12 cellular contexts compared by ENCODE assay signal in genomic region chr11:132942611-132943324, GRCh38.
DNase-seq lines count a peak whose midpoint lies in the region; ATAC-seq and TF ChIP-seq lines count a peak whose summit lies in the region.
"Had no signal": no experiment of that assay in that cellular context is flagged by ENCODE, and none has a peak within 500 bp of the region (broad histone marks: within the 10 kb centered on the region; RNA-seq: fewer than 3 reads in every experiment).

No MANE protein-coding gene starts in this region.

- H3K36me3 Mint-ChIP-seq in neural crest cell (ENCODE audit: low read depth) = no peaks in the 10 kb centered on the region
- no peaks in the 10 kb centered on the region for H3K36me3 Mint-ChIP-seq in activated CD8-positive, alpha-beta T cell treated with anti-CD3 and anti-CD28 coated beads for 36 hours (ENCODE audit: low read depth)
- H3K36me3 Mint-ChIP-seq: CD4-positive, alpha-beta memory T cell had no signal

- CTCF ChIA-PET in AG04449 (lab: Yijun Ruan, JAX) = interaction anchor here (1.0 to 4.1 kb wide), 30 partner anchors 8 to 1075 kb away, joined by 3 to 52 read pairs (median 6); no protein-coding TSS in a partner anchor
- CTCF ChIA-PET in activated CD8-positive, alpha-beta T cell treated with anti-CD3 and anti-CD28 coated beads for 36 hours (lab: Charles Lee) = interaction anchor here (1.3 to 1.7 kb wide), 2 partner anchors 18 to 26 kb away, joined by 3 to 6 read pairs; no protein-coding TSS in a partner anchor

- H3K4me3 ChIP-seq in AG04449 (ENCODE audit: low read depth, low read length) (peak overlapping the region; percentile 66), HUES48 (ENCODE audit: low read depth, low read length) (peak overlapping the region; percentile 85), endocrine pancreas (ENCODE audit: control insufficient read depth, insufficient read depth, low read length) (peak overlapping the region; percentile 52)

- H3K27me3 Mint-ChIP-seq in neural crest cell (ENCODE audit: low read depth) = peaks cover 39% of the 10 kb centered on the region
- H3K27me3 Mint-ChIP-seq in activated CD8-positive, alpha-beta T cell treated with anti-CD3 and anti-CD28 coated beads for 36 hours = peaks cover 31% of the 10 kb centered on the region

- H3K27ac ChIP-seq in HUES48 (ENCODE audit: low read depth, low read length) = no peak overlapping the region

- peaks cover 41% of the 10 kb centered on the region for H3K27me3 ChIP-seq in HUES48 (ENCODE audit: control insufficient read depth, insufficient read depth, low read length)
- H3K27me3 ChIP-seq in endocrine pancreas (ENCODE audit: control insufficient read depth, insufficient read depth, low read length) = no peaks in the 10 kb centered on the region

- no peaks in the 10 kb centered on the region for H3K36me3 ChIP-seq in HUES48 (ENCODE audit: control insufficient read depth, insufficient read depth, low read length)
- H3K36me3 ChIP-seq in endocrine pancreas (ENCODE audit: control insufficient read depth, insufficient read depth, low read length) = no peaks in the 10 kb centered on the region

- H3K9me3 Mint-ChIP-seq in neural crest cell = no peaks in the 10 kb centered on the region
- H3K9me3 Mint-ChIP-seq in activated CD8-positive, alpha-beta T cell treated with anti-CD3 and anti-CD28 coated beads for 36 hours = no peaks in the 10 kb centered on the region
- H3K9me3 Mint-ChIP-seq: activated T-cell treated with anti-CD3 and anti-CD28 coated beads, Interleukin-2, amount 50 U/mL, for 24 hours had no signal

- H3K9me3 ChIP-seq in HUES48 (ENCODE audit: control insufficient read depth, insufficient read depth, low read length) (no peaks in the 10 kb centered on the region), endocrine pancreas (ENCODE audit: control insufficient read depth, low read length) (no peaks in the 10 kb centered on the region)

- H3K9ac ChIP-seq in HUES48 (ENCODE audit: low read depth, low read length) (no peak overlapping the region), endocrine pancreas (ENCODE audit: control insufficient read depth, insufficient read depth, low read length) (peak overlapping the region; percentile 73)

- DNase-seq in AG04449 (ENCODE audit: low read depth, low spot score) (no peak), neural crest cell (ENCODE audit: low read depth, low spot score) (peak; percentile 23), pons (ENCODE audit: low spot score) (no peak), kidney tubule cell (ENCODE audit: low spot score) (no peak), HCEC 1CT (no peak)
- no peak for DNase-seq in activated CD8-positive, alpha-beta T cell treated with anti-CD3 and anti-CD28 coated beads for 36 hours
- DNase-seq: activated T-cell treated with anti-CD3 and anti-CD28 coated beads, Interleukin-2, amount 50 U/mL, for 24 hours; CD4-positive, alpha-beta memory T cell; cortex of kidney; NCI-H187 had no signal

- peak overlapping the region; percentile 88 for H3K4me3 Mint-ChIP-seq in neural crest cell
- H3K4me3 Mint-ChIP-seq in activated CD8-positive, alpha-beta T cell treated with anti-CD3 and anti-CD28 coated beads for 36 hours = no peak overlapping the region
- H3K4me3 Mint-ChIP-seq: activated T-cell treated with anti-CD3 and anti-CD28 coated beads, Interleukin-2, amount 50 U/mL, for 24 hours had no signal

- H3K27ac Mint-ChIP-seq in neural crest cell (ENCODE audit: unreplicated experiment) = no peak overlapping the region
- H3K27ac Mint-ChIP-seq in activated CD8-positive, alpha-beta T cell treated with anti-CD3 and anti-CD28 coated beads for 36 hours = no peak overlapping the region
- H3K27ac Mint-ChIP-seq: activated T-cell treated with anti-CD3 and anti-CD28 coated beads, Interleukin-2, amount 50 U/mL, for 24 hours; CD4-positive, alpha-beta memory T cell had no signal

- intact Hi-C loops in activated CD8-positive, alpha-beta T cell treated with anti-CD3 and anti-CD28 coated beads for 36 hours (cut with micrococcal nuclease) = no loop called here

- TF ChIP-seq CTCF in AG04449 (IDR thresholded peaks at IDR 0.05; ENCODE audit: insufficient read depth, low read length, missing control alignments) = peak; percentile 19
- peak; percentile 44 for TF ChIP-seq CTCF in neural crest cell (conservative IDR thresholded peaks at IDR 0.05)
- TF ChIP-seq CTCF in activated CD8-positive, alpha-beta T cell treated with anti-CD3 and anti-CD28 coated beads for 36 hours (IDR thresholded peaks at IDR 0.05) = no peak

- H3K4me1 Mint-ChIP-seq in neural crest cell = peaks cover 18% of the 10 kb centered on the region
- peaks cover 6% of the 10 kb centered on the region for H3K4me1 Mint-ChIP-seq in activated CD8-positive, alpha-beta T cell treated with anti-CD3 and anti-CD28 coated beads for 36 hours (ENCODE audit: low read depth)

- POLR2A ChIA-PET in AG04449 (lab: Yijun Ruan, JAX) = interaction anchor here (0.9 to 1.3 kb wide), 2 partner anchors 68 to 366 kb away, joined by 4 to 5 read pairs; no protein-coding TSS in a partner anchor
- POLR2A ChIA-PET in activated CD8-positive, alpha-beta T cell treated with anti-CD3 and anti-CD28 coated beads for 36 hours (lab: Charles Lee) = no interaction called here

- peaks cover 7% of the 10 kb centered on the region; the same call in 1 of the 2 replicates for H3K4me1 ChIP-seq in HUES48 (ENCODE audit: control insufficient read depth, insufficient read depth, low read length)
- H3K4me1 ChIP-seq in endocrine pancreas (ENCODE audit: control insufficient read depth, insufficient read depth, low read length) = no peaks in the 10 kb centered on the region

- no peak for ATAC-seq in activated CD8-positive, alpha-beta T cell treated with anti-CD3 and anti-CD28 coated beads for 36 hours
